1 cellular context compared by ENCODE assay signal in genomic region chr9:137588891-137589290, GRCh38.
TF ChIP-seq lines count a peak whose summit lies in the region.

No MANE protein-coding gene starts in this region.

TF ChIP-seq in HCT116, 20 proteins besides CTCF, POLR2A, EP300 and RAD21 (continued from another document):
- TF ChIP-seq ATF3 (IDR thresholded peaks at IDR 0.05), result no peak
- no peak for TF ChIP-seq YY1 (IDR thresholded peaks at IDR 0.05; ENCODE audit: extremely low read depth, insufficient replicate concordance, low read depth, low read length)
- TF ChIP-seq EZH2phosphoT487 (IDR thresholded peaks at IDR 0.05; ENCODE audit: borderline replicate concordance), result no peak
- TF ChIP-seq REST (IDR thresholded peaks at IDR 0.05; ENCODE audit: low read depth), result no peak
- TF ChIP-seq POLR2AphosphoS5 (IDR thresholded peaks at IDR 0.05; ENCODE audit: low read depth, low read length), result no peak
- TF ChIP-seq ZFX (IDR thresholded peaks at IDR 0.05), result no peak
- no peak for TF ChIP-seq MAX (IDR thresholded peaks at IDR 0.05)
- TF ChIP-seq ZBTB33 (IDR thresholded peaks at IDR 0.05; ENCODE audit: extremely low read depth, insufficient replicate concordance, low read length), result no peak
- no peak for TF ChIP-seq CBX3 (IDR thresholded peaks at IDR 0.05; ENCODE audit: low read depth)
TF ChIP-seq in HCT116: peak in this region for 0.
